Comparison of ENCODE assay signal across 10 cellular contexts in genomic region chr16:3131755-3132377, GRCh38. TPM values are rescaled to one million over a fixed set of nuclear protein-coding genes. Genes with fewer than 3 reads are reported as not detected.
DNase-seq lines count a peak whose midpoint lies in the region; ATAC-seq and TF ChIP-seq lines count a peak whose summit lies in the region.
"Had no signal": no experiment of that assay in that cellular context is flagged by ENCODE, and none has a peak within 500 bp of the region (broad histone marks: within the 10 kb centered on the region; RNA-seq: fewer than 3 reads in every experiment).

No MANE protein-coding gene starts in this region.

- no peaks in the 10 kb centered on the region for H3K9me3 ChIP-seq in fibroblast of lung (ENCODE audit: control insufficient read depth, insufficient read depth, low read depth, low read length)

- no peaks in the 10 kb centered on the region for H3K27me3 ChIP-seq in fibroblast of lung (ENCODE audit: control insufficient read depth, insufficient read depth, low read length)

- H4K20me1 ChIP-seq in fibroblast of lung (ENCODE audit: control insufficient read depth, extremely low read depth, insufficient read depth, low read length): no peaks in the 10 kb centered on the region

- H3K4me2 ChIP-seq in fibroblast of lung (ENCODE audit: extremely low read depth, insufficient read depth, low read length): no peak overlapping the region

- H3K4me3 ChIP-seq in fibroblast of lung (replicated peaks in 1 of 4; ENCODE audit: control extremely low read depth in 1 of 4, insufficient read depth in 1 of 4, low read depth in 3 of 4, low read length in 4 of 4): no peak overlapping the region

- DNase-seq in DMS53 (lab: John Stamatoyannopoulos, UW) (peak; percentile 67), DMS53 treated with DMSO at 0.1 percent for 48 hours (lab: John Stamatoyannopoulos, UW; ENCODE audit: unreplicated experiment) (no peak), M059J (ENCODE audit: low read depth) (peak; percentile 52), fibroblast of lung (ENCODE audit: low read depth in 2 of 2) (peak; percentile 25 to 28)
- peak; percentile 31 for DNase-seq in activated CD4-positive, alpha-beta T cell treated with anti-CD3 and anti-CD28 coated beads, Interleukin-2, amount 50 U/mL, for 1 hour
- peak; percentile 41 for DNase-seq in stimulated activated CD4-positive, alpha-beta T cell treated with anti-CD3 and anti-CD28 coated beads, Interleukin-1b, Interleukin-23, amount 100 ng/mL, for 48 hours
- DNase-seq: activated B cell treated with CpG ODN at 0.5 μM for 24 hours had no signal

- peaks cover 27% of the 10 kb centered on the region for H3K79me2 ChIP-seq in fibroblast of lung (ENCODE audit: control insufficient read depth, insufficient read depth, low read length)

- no peak overlapping the region for H3K27ac ChIP-seq in fibroblast of lung (ENCODE audit: insufficient read depth, low read length)

- H3K4me1 ChIP-seq in fibroblast of lung (ENCODE audit: control insufficient read depth, extremely low read depth, insufficient read depth, low read length): peaks cover 10% of the 10 kb centered on the region

- no peak overlapping the region for H2AFZ ChIP-seq in fibroblast of lung (ENCODE audit: low read length)

- peak; percentile 50 to 60 for TF ChIP-seq CTCF in fibroblast of lung (conservative IDR thresholded peaks at IDR 0.05 in 1 of 2, IDR thresholded peaks at IDR 0.05 in 1 of 2; ENCODE audit: low read depth in 1 of 2, low read length in 2 of 2)

- no peak overlapping the region for H3K9ac ChIP-seq in fibroblast of lung (ENCODE audit: insufficient read depth, low read length)

- ATAC-seq in HG03095 (IDR thresholded peaks at IDR 0.05; ENCODE audit: unreplicated experiment) (no peak), GM21367 (IDR thresholded peaks at IDR 0.05; ENCODE audit: unreplicated experiment) (no peak)

- H3K36me3 ChIP-seq in fibroblast of lung (ENCODE audit: control insufficient read depth, insufficient read depth, low read length): peaks cover 9% of the 10 kb centered on the region

RNA-seq across cellular contexts. Expression of gene ZNF213, which starts 3.0 kb away (rescaled TPM):
- total RNA-seq in M059J (2014; rRNA removed; shearing (Covaris generic)): 1.1 and 6.2 TPM in 2 replicates
- 5.9 and 8.8 TPM in 2 replicates for total RNA-seq in fibroblast of lung
- 0.43 and 0.52 TPM in 2 replicates for polyA plus RNA-seq in fibroblast of lung
- 4.4 and 6.5 TPM in 2 replicates for polyA plus RNA-seq in fibroblast of lung (2012)
- polyA minus RNA-seq in fibroblast of lung (ENCODE audit: low replicate concordance): 5.7 and 7.7 TPM in 2 replicates

RNA-seq across cellular contexts. Expression of gene ZNF205, which starts 19.5 kb away (rescaled TPM):
- 13.5 and 15.4 TPM in 2 replicates for total RNA-seq in M059J (2014; rRNA removed; shearing (Covaris generic))
- 16.0 and 16.4 TPM in 2 replicates for total RNA-seq in fibroblast of lung
- polyA plus RNA-seq in fibroblast of lung: 3.4 and 4.4 TPM in 2 replicates
- 7.9 and 8.4 TPM in 2 replicates for polyA plus RNA-seq in fibroblast of lung (2012)
- 1.3 and 3.1 TPM in 2 replicates for polyA minus RNA-seq in fibroblast of lung (ENCODE audit: low replicate concordance)
- total RNA-seq: activated B cell treated with CpG ODN at 0.5 μM for 24 hours had no signal

RNA-seq across cellular contexts. Expression of gene ZSCAN10, which starts 32.8 kb away (rescaled TPM):
- not detected in 2 replicates for total RNA-seq in M059J (2014; rRNA removed; shearing (Covaris generic))
- total RNA-seq in fibroblast of lung: not detected in 2 replicates
- 0.02 TPM in 1 of 2 replicates, not detected in the other for polyA plus RNA-seq in fibroblast of lung
- polyA plus RNA-seq in fibroblast of lung (2012): not detected in 2 replicates
- not detected in 2 replicates for polyA minus RNA-seq in fibroblast of lung (ENCODE audit: low replicate concordance)
- total RNA-seq: activated B cell treated with CpG ODN at 0.5 μM for 24 hours, renal cortical epithelial cell had no signal

RNA-seq across cellular contexts. Expression of gene OR1F1, which starts 56.1 kb away (rescaled TPM):
- 0.15 TPM in 1 of 2 replicates, not detected in the other for total RNA-seq in M059J (2014; rRNA removed; shearing (Covaris generic))
- not detected in 2 replicates for total RNA-seq in fibroblast of lung
- polyA plus RNA-seq in fibroblast of lung: 0.07 and 0.23 TPM in 2 replicates
- polyA plus RNA-seq in fibroblast of lung (2012): not detected in 2 replicates
- 4.1 TPM in 1 of 2 replicates, not detected in the other for polyA minus RNA-seq in fibroblast of lung (ENCODE audit: low replicate concordance)
- total RNA-seq: activated B cell treated with CpG ODN at 0.5 μM for 24 hours, renal cortical epithelial cell had no signal
